In genomic region chr22:31603574-31603973, GRCh38 we compare ENCODE assay signal across 33 cellular contexts. TPM values are rescaled to one million over a fixed set of nuclear protein-coding genes. Genes with fewer than 3 reads are reported as not detected.
DNase-seq lines count a peak whose midpoint lies in the region; ATAC-seq, FAIRE-seq and TF ChIP-seq lines count a peak whose summit lies in the region.
"Had no signal": no experiment of that assay in that cellular context is flagged by ENCODE, and none has a peak within 500 bp of the region (broad histone marks: within the 10 kb centered on the region; RNA-seq: fewer than 3 reads in every experiment).

No MANE protein-coding gene starts in this region.

- no peak for TF ChIP-seq RAD21 in HepG2 (CRISPR knock-in tag; IDR thresholded peaks at IDR 0.05)

- H3K4me3 ChIP-seq in HepG2 (replicated peaks in 1 of 3; ENCODE audit: insufficient read depth in 1 of 3, low read depth in 2 of 3, low read length in 3 of 3) = no peak overlapping the region
- no peak overlapping the region for H3K4me3 ChIP-seq in rectal smooth muscle tissue (ENCODE audit: low read length)
- H3K4me3 ChIP-seq in upper lobe of right lung = no peak overlapping the region
- H3K4me3 ChIP-seq: GM12878, MG63 had no signal

- H3K36me3 ChIP-seq in HepG2 (replicated peaks in 1 of 2; ENCODE audit: control insufficient read depth in 1 of 2, insufficient read depth in 2 of 2, low read length in 2 of 2) (peaks cover 19 to 49% of the 10 kb centered on the region in 2 experiments; a peak in 4 of 5 replicates), rectal smooth muscle tissue (ENCODE audit: control insufficient read depth, insufficient read depth, low read length) (peaks cover 9% of the 10 kb centered on the region), upper lobe of right lung (no peaks in the 10 kb centered on the region)
- H3K36me3 ChIP-seq: MG63 had no signal

- TF ChIP-seq EP300 in HepG2 (IDR thresholded peaks at IDR 0.05; ENCODE audit: low read depth in 2 of 2, low read length in 2 of 2) (no peak), HepG2 (CRISPR knock-in tag; IDR thresholded peaks at IDR 0.05; ENCODE audit: borderline replicate concordance) (no peak)

- H3K9ac ChIP-seq in HepG2 (ENCODE audit: insufficient read depth, low read depth, low read length) (no peak overlapping the region), rectal smooth muscle tissue (ENCODE audit: low read length) (no peak overlapping the region)
- H3K9ac ChIP-seq: KMS-11 had no signal

- BruUV-seq in HepG2 (replicated peaks; lab: Mats Ljungman, UMichigan) = no TSS peak

- H3K4me1 ChIP-seq in HepG2 (ENCODE audit: insufficient read depth, low read length) (peaks cover 25% of the 10 kb centered on the region), rectal smooth muscle tissue (ENCODE audit: control insufficient read depth, insufficient read depth, low read length) (peaks cover 22% of the 10 kb centered on the region), upper lobe of right lung (no peaks in the 10 kb centered on the region)

- no peak for TF ChIP-seq CTCF in HepG2 (CRISPR knock-in tag; IDR thresholded peaks at IDR 0.05)
- TF ChIP-seq CTCF in upper lobe of right lung (IDR thresholded peaks at IDR 0.05) = no peak

- no peaks in the 10 kb centered on the region for H3K4me1 Mint-ChIP-seq in stimulated activated naive CD8-positive, alpha-beta T cell treated with anti-CD3 and anti-CD28 coated beads, Interleukin-15, amount 100 ng/mL, for 72 hours
- H3K4me1 Mint-ChIP-seq: activated naive CD8-positive, alpha-beta T cell treated with anti-CD3 and anti-CD28 coated beads, Interleukin-2, amount 50 U/mL, for 24 hours; B cell had no signal

- DNase-seq in stimulated activated naive CD8-positive, alpha-beta T cell treated with anti-CD3 and anti-CD28 coated beads, Interleukin-15, amount 100 ng/mL, for 72 hours = no peak
- DNase-seq in stimulated activated naive CD8-positive, alpha-beta T cell treated with anti-CD3 and anti-CD28 coated beads, Interleukin-15, Interleukin-2, amounts not matched to agents 100 U/mL and 50 U/mL, for 24 hours = no peak
- no peak for DNase-seq in HepG2 (ENCODE audit: low spot score)
- no peak for DNase-seq in upper lobe of right lung
- DNase-seq in GM03348 (ENCODE audit: low spot score) = no peak
- DNase-seq in activated CD4-positive, CD25-positive, alpha-beta regulatory T cell (lab: John Stamatoyannopoulos, UW) = no peak
- DNase-seq: activated CD4-positive, alpha-beta T cell treated with anti-CD3 and anti-CD28 coated beads for 1 hour; activated gamma-delta T cell treated with Interleukin-2 at 50 U/mL for 16 hours; activated naive CD8-positive, alpha-beta T cell treated with anti-CD3 and anti-CD28 coated beads, Interleukin-2, amount 50 U/mL, for 24 hours; activated T-cell treated with anti-CD3 and anti-CD28 coated beads, Interleukin-2, amount 50 U/mL, for 1 hour; CD8-positive, alpha-beta T cell; DMS 273 treated with DMSO at 0.1 percent for 48 hours; effector memory CD8-positive, alpha-beta T cell; EL; H7; MG63; naive thymus-derived CD4-positive, alpha-beta T cell; NCI-H1105 treated with DMSO at 0.1 percent for 48 hours; NCI-H187 treated with DMSO at 0.1 percent for 48 hours; NCI-H526; NK-92 treated with Interleukin-12 subunit alpha and Interleukin-12 subunit beta, amount 100 ng/mL, for 24 hours; nucleus accumbens; stimulated activated naive CD4-positive, alpha-beta T cell; T-helper 2 cell had no signal

- H3K27ac ChIP-seq in HepG2 (ENCODE audit: extremely low read length, insufficient read depth, low read length) (no peak overlapping the region), rectal smooth muscle tissue (ENCODE audit: low read depth, low read length) (peak overlapping the region; percentile 74), upper lobe of right lung (peak overlapping the region; percentile 68)
- H3K27ac ChIP-seq: KMS-11 had no signal

- CTCF ChIA-PET in HepG2 (lab: Yijun Ruan, JAX; ENCODE audit: low intra/inter-chr PET ratio, low total read pairs) = no interaction called here

- FAIRE-seq in HepG2 (lab: Jason Lieb, UNC) = no peak
- FAIRE-seq: astrocyte, GM12878, HTR-8/SVneo had no signal

- H3K4me3 Mint-ChIP-seq in stimulated activated naive CD8-positive, alpha-beta T cell treated with anti-CD3 and anti-CD28 coated beads, Interleukin-15, amount 100 ng/mL, for 72 hours = no peak overlapping the region
- H3K4me3 Mint-ChIP-seq: activated naive CD8-positive, alpha-beta T cell treated with anti-CD3 and anti-CD28 coated beads, Interleukin-2, amount 50 U/mL, for 24 hours; B cell; CD8-positive, alpha-beta T cell; effector memory CD8-positive, alpha-beta T cell; mesothelial cell of epicardium; naive thymus-derived CD4-positive, alpha-beta T cell had no signal

- H3K27me3 ChIP-seq in HepG2 (ENCODE audit: control insufficient read depth in 1 of 2, insufficient read depth in 2 of 2, low read length in 2 of 2) = no peaks in the 10 kb centered on the region
- no peaks in the 10 kb centered on the region for H3K27me3 ChIP-seq in rectal smooth muscle tissue (ENCODE audit: control insufficient read depth, insufficient read depth, low read length)
- no peaks in the 10 kb centered on the region for H3K27me3 ChIP-seq in upper lobe of right lung
- H3K27me3 ChIP-seq: MG63 had no signal

- POLR2A ChIA-PET in HepG2 (lab: Yijun Ruan, JAX) = interaction anchor here (1.1 kb wide), 2 partner anchors 25 to 59 kb away, joined by 3 read pairs; partner anchors contain the start of gene PISD

- no peak overlapping the region for H3K4me2 ChIP-seq in HepG2 (ENCODE audit: low read depth, low read length)
- H3K4me2 ChIP-seq: KMS-11 had no signal

- intact Hi-C loops in HepG2 (cut with micrococcal nuclease; ENCODE audit: unreplicated experiment) = loop anchor here (5.0 kb wide), 1 partner anchor 41 kb away; no protein-coding TSS in a partner anchor
- intact Hi-C loops in upper lobe of right lung (cut with DNase I) = no loop called here

- WGBS in HepG2 (ENCODE audit: low lambda C conversion rate) = no CpG with 5 or more reads among the region's 5 CpGs

- ATAC-seq in stimulated activated naive CD8-positive, alpha-beta T cell treated with anti-CD3 and anti-CD28 coated beads, Interleukin-15, amount 100 ng/mL, for 72 hours = peak; percentile 18
- no peak for ATAC-seq in stimulated activated naive CD8-positive, alpha-beta T cell treated with anti-CD3 and anti-CD28 coated beads, Interleukin-15, Interleukin-2, amounts not matched to agents 100 U/mL and 50 U/mL, for 24 hours
- ATAC-seq in HepG2 (no peak), upper lobe of right lung (no peak), HG03108 (IDR thresholded peaks at IDR 0.05; ENCODE audit: unreplicated experiment) (no peak)
- ATAC-seq: activated naive CD8-positive, alpha-beta T cell treated with anti-CD3 and anti-CD28 coated beads, Interleukin-2, amount 50 U/mL, for 24 hours; CD8-positive, alpha-beta T cell; effector memory CD8-positive, alpha-beta T cell; GM12878; left lobe of liver; naive thymus-derived CD4-positive, alpha-beta T cell had no signal

- peaks cover 2% of the 10 kb centered on the region for H3K79me2 ChIP-seq in HepG2 (ENCODE audit: insufficient read depth, low read length)

- no peaks in the 10 kb centered on the region for H3K9me3 ChIP-seq in HepG2 (ENCODE audit: low read length)
- no peaks in the 10 kb centered on the region for H3K9me3 ChIP-seq in upper lobe of right lung
- H3K9me3 ChIP-seq: MG63 had no signal

- no peaks in the 10 kb centered on the region for H3K27me3 Mint-ChIP-seq in stimulated activated naive CD8-positive, alpha-beta T cell treated with anti-CD3 and anti-CD28 coated beads, Interleukin-15, amount 100 ng/mL, for 72 hours
- H3K27me3 Mint-ChIP-seq: activated naive CD8-positive, alpha-beta T cell treated with anti-CD3 and anti-CD28 coated beads, Interleukin-2, amount 50 U/mL, for 24 hours; B cell; effector memory CD8-positive, alpha-beta T cell; naive thymus-derived CD4-positive, alpha-beta T cell had no signal

- no peak overlapping the region for H2AFZ ChIP-seq in HepG2 (ENCODE audit: low read length)

- H3K27ac Mint-ChIP-seq in stimulated activated naive CD8-positive, alpha-beta T cell treated with anti-CD3 and anti-CD28 coated beads, Interleukin-15, amount 100 ng/mL, for 72 hours = no peak overlapping the region
- H3K27ac Mint-ChIP-seq: activated naive CD8-positive, alpha-beta T cell treated with anti-CD3 and anti-CD28 coated beads, Interleukin-2, amount 50 U/mL, for 24 hours; B cell; CD8-positive, alpha-beta T cell; mesothelial cell of epicardium had no signal

- in situ Hi-C loops in HepG2 (cut with HindIII; ENCODE audit: extremely low pct_ligation_motif_present, low pct_unique_long_range_greater_than_20kb) = no loop called here

- H3K9me3 Mint-ChIP-seq in stimulated activated naive CD8-positive, alpha-beta T cell treated with anti-CD3 and anti-CD28 coated beads, Interleukin-15, amount 100 ng/mL, for 72 hours = no peaks in the 10 kb centered on the region
- H3K9me3 Mint-ChIP-seq: activated naive CD8-positive, alpha-beta T cell treated with anti-CD3 and anti-CD28 coated beads, Interleukin-2, amount 50 U/mL, for 24 hours; CD8-positive, alpha-beta T cell; effector memory CD8-positive, alpha-beta T cell; mesothelial cell of epicardium had no signal

- TF ChIP-seq POLR2A in HepG2 (IDR thresholded peaks at IDR 0.05; ENCODE audit: insufficient read depth in 1 of 2, low read depth in 2 of 2, low read length in 2 of 2) = no peak

- H4K20me1 ChIP-seq in HepG2 (ENCODE audit: insufficient read depth, low read length) = no peaks in the 10 kb centered on the region

RNA-seq across cellular contexts. Expression of gene PISD, which starts 58.4 kb away (rescaled TPM):
- total RNA-seq in HepG2 (2016; rRNA removed; fragmentation: Illumina TruSeq; extraction: Trizol) (30.0 and 47.7 TPM in 2 replicates), upper lobe of right lung (51.2 TPM)
- 8.9 and 9.7 TPM in 2 replicates for total RNA-seq in HepG2 (2016; cell fraction: cytosol; rRNA removed; fragmentation: Illumina TruSeq; extraction: Trizol; ENCODE audit: low read depth)
- total RNA-seq in HepG2 (2016; cell fraction: insoluble cytoplasmic fraction; rRNA removed; fragmentation: Illumina TruSeq; extraction: Trizol) = 26.3 and 48.8 TPM in 2 replicates
- total RNA-seq in HepG2 (2016; cell fraction: membrane; rRNA removed; fragmentation: Illumina TruSeq; extraction: Trizol) = 21.3 and 21.7 TPM in 2 replicates
- 39.3 and 43.4 TPM in 2 replicates for total RNA-seq in HepG2 (2016; cell fraction: nucleus; rRNA removed; fragmentation: Illumina TruSeq; extraction: Trizol)
- polyA plus RNA-seq in HepG2 (2011; rRNA removed) = 30.1 and 38.6 TPM in 2 replicates
- polyA plus RNA-seq in HepG2 (2011; cell fraction: cytosol; rRNA removed) = 27.5 and 28.8 TPM in 2 replicates
- polyA plus RNA-seq in HepG2 (2011; cell fraction: nucleus; rRNA removed) = 96.1 and 99.7 TPM in 2 replicates
- polyA plus RNA-seq in HepG2 (2012) = 21.9 and 29.8 TPM in 2 replicates
- polyA plus RNA-seq in HepG2 (2016; cell fraction: cytosol; fragmentation: Illumina TruSeq; extraction: Trizol; ENCODE audit: low read depth) = 7.1 and 8.1 TPM in 2 replicates
- polyA plus RNA-seq in HepG2 (2016; cell fraction: insoluble cytoplasmic fraction; fragmentation: Illumina TruSeq; extraction: Trizol; ENCODE audit: low read depth) = 25.8 and 29.7 TPM in 2 replicates
- 14.7 and 16.1 TPM in 2 replicates for polyA plus RNA-seq in HepG2 (2016; cell fraction: membrane; fragmentation: Illumina TruSeq; extraction: Trizol; ENCODE audit: low read depth)
- 78.0 and 82.4 TPM in 2 replicates for polyA plus RNA-seq in HepG2 (2016; cell fraction: nucleus; fragmentation: Illumina TruSeq; extraction: Trizol; ENCODE audit: insufficient read depth, low read depth)
- polyA minus RNA-seq in HepG2 (2011; rRNA and poly(A)+ RNA removed; ENCODE audit: low replicate concordance) = 24.4 and 42.4 TPM in 2 replicates
- polyA minus RNA-seq in HepG2 (2011; cell fraction: cytosol; rRNA and poly(A)+ RNA removed) = 13.1 and 16.7 TPM in 2 replicates
- 18.4 and 22.0 TPM in 2 replicates for polyA minus RNA-seq in HepG2 (2011; cell fraction: nucleus; rRNA and poly(A)+ RNA removed)
